Comparison of ENCODE assay signal across 8 cellular contexts in genomic region chr5:145834917-145835838, GRCh38. TPM values are rescaled to one million over a fixed set of nuclear protein-coding genes. Genes with fewer than 3 reads are reported as not detected.
A peak's percentile ranks its signal among the peaks of the same experiment; 100 is the strongest.
DNase-seq lines count a peak whose midpoint lies in the region; ATAC-seq and TF ChIP-seq lines count a peak whose summit lies in the region.

Gene PRELID2, minus strand, starts transcription at chr5:145835342. Its CDS starts 91 bp downstream, at chr5:145835251.

- no peak within 1 kb of the TSS for H3K27ac ChIP-seq in effector memory CD4-positive, alpha-beta T cell (ENCODE audit: insufficient read depth, low read length, poor library complexity, severe bottlenecking)
- peak within 1 kb of the TSS; percentile 79 for H3K27ac ChIP-seq in lower lobe of right lung

- DNase-seq in AG04449 (ENCODE audit: low read depth, low spot score): no peak
- DNase-seq in NCI-H345 treated with DMSO at 0.1 percent for 48 hours (lab: John Stamatoyannopoulos, UW; ENCODE audit: unreplicated experiment): peak; percentile 48
- peak; percentile 88 for DNase-seq in activated CD4-positive, alpha-beta T cell treated with anti-CD3 and anti-CD28 coated beads, Interleukin-2, amount 10 ng/mL, durations not matched to agents 24 days and 14 days
- peak; percentile 18 to 29 (median 19) for DNase-seq in effector memory CD4-positive, alpha-beta T cell
- peak; percentile 93 for DNase-seq in lower lobe of right lung
- DNase-seq in stimulated activated CD4-positive, alpha-beta T cell treated with anti-CD3 and anti-CD28 coated beads, Interleukin-4, amount 100 ng/mL, for 24 hours: peak; percentile 37

- H3K4me3 ChIP-seq in AG04449 (ENCODE audit: low read depth, low read length) (peak within 1 kb of the TSS; percentile 73), lower lobe of right lung (peak within 1 kb of the TSS; percentile 82)
- peak within 1 kb of the TSS; percentile 52 for H3K4me3 ChIP-seq in effector memory CD4-positive, alpha-beta T cell (ENCODE audit: insufficient read depth, low read depth, low read length, poor library complexity, severe bottlenecking)

- peak within 1 kb of the TSS; percentile 77 for H3K4me3 Mint-ChIP-seq in activated CD4-positive, alpha-beta T cell treated with anti-CD3 and anti-CD28 coated beads, Interleukin-2, amount 10 ng/mL, durations not matched to agents 24 days and 14 days

- peaks cover 3% of the 10 kb centered on the region for H3K4me1 ChIP-seq in effector memory CD4-positive, alpha-beta T cell (ENCODE audit: control insufficient read depth, insufficient read depth, low read length, poor library complexity, severe bottlenecking)
- peaks cover 21% of the 10 kb centered on the region for H3K4me1 ChIP-seq in lower lobe of right lung

- H3K4me1 Mint-ChIP-seq in activated CD4-positive, alpha-beta T cell treated with anti-CD3 and anti-CD28 coated beads, Interleukin-2, amount 10 ng/mL, durations not matched to agents 24 days and 14 days: peaks cover 15% of the 10 kb centered on the region

- ATAC-seq in GM18868 (IDR thresholded peaks at IDR 0.05; ENCODE audit: unreplicated experiment) (peak; percentile 71), HG03064 (IDR thresholded peaks at IDR 0.05; ENCODE audit: low read depth, unreplicated experiment) (peak; percentile 80), lower lobe of right lung (peak; percentile 96 to 97)

- H3K9me3 Mint-ChIP-seq in activated CD4-positive, alpha-beta T cell treated with anti-CD3 and anti-CD28 coated beads, Interleukin-2, amount 10 ng/mL, durations not matched to agents 24 days and 14 days: no peaks in the 10 kb centered on the region

- CTCF ChIA-PET in AG04449 (lab: Yijun Ruan, JAX): interaction anchor here (0.6 to 15.5 kb wide), 10 partner anchors 9 to 1631 kb away, joined by 3 to 190 read pairs (median 4); no protein-coding TSS in a partner anchor

- no peak within 1 kb of the TSS for H3K27ac Mint-ChIP-seq in activated CD4-positive, alpha-beta T cell treated with anti-CD3 and anti-CD28 coated beads, Interleukin-2, amount 10 ng/mL, durations not matched to agents 24 days and 14 days

- intact Hi-C loops in activated CD4-positive, alpha-beta T cell treated with anti-CD3 and anti-CD28 coated beads, Interleukin-2, amount 10 ng/mL, durations not matched to agents 24 days and 14 days (cut with micrococcal nuclease): loop anchor here (5.0 kb wide), 2 partner anchors 112 to 212 kb away; no protein-coding TSS in a partner anchor
- intact Hi-C loops in lower lobe of right lung (cut with DNase I): no loop called here

- no peak for TF ChIP-seq CTCF in AG04449 (IDR thresholded peaks at IDR 0.05; ENCODE audit: insufficient read depth, low read length, missing control alignments)
- TF ChIP-seq CTCF in lower lobe of right lung (IDR thresholded peaks at IDR 0.05): peak; percentile 24

- no peaks in the 10 kb centered on the region for H3K9me3 ChIP-seq in effector memory CD4-positive, alpha-beta T cell (ENCODE audit: control insufficient read depth, low read length)
- H3K9me3 ChIP-seq in lower lobe of right lung: no peaks in the 10 kb centered on the region

- POLR2A ChIA-PET in AG04449 (lab: Yijun Ruan, JAX): no interaction called here

- no peaks in the 10 kb centered on the region for H3K27me3 ChIP-seq in effector memory CD4-positive, alpha-beta T cell (replicated peaks; ENCODE audit: control insufficient read depth, insufficient read depth, low read length, poor library complexity, severe bottlenecking)
- H3K27me3 ChIP-seq in lower lobe of right lung (ENCODE audit: low read depth): no peaks in the 10 kb centered on the region

- no peaks in the 10 kb centered on the region for H3K36me3 ChIP-seq in effector memory CD4-positive, alpha-beta T cell (ENCODE audit: control insufficient read depth, insufficient read depth, low read length)
- no peaks in the 10 kb centered on the region for H3K36me3 ChIP-seq in lower lobe of right lung

- no peaks in the 10 kb centered on the region for H3K36me3 Mint-ChIP-seq in activated CD4-positive, alpha-beta T cell treated with anti-CD3 and anti-CD28 coated beads, Interleukin-2, amount 10 ng/mL, durations not matched to agents 24 days and 14 days (ENCODE audit: low read depth)

- H3K27me3 Mint-ChIP-seq in activated CD4-positive, alpha-beta T cell treated with anti-CD3 and anti-CD28 coated beads, Interleukin-2, amount 10 ng/mL, durations not matched to agents 24 days and 14 days: peaks cover 18% of the 10 kb centered on the region

RNA-seq across cellular contexts. Expression of gene PRELID2, which starts in this region (rescaled TPM):
- total RNA-seq in activated CD4-positive, alpha-beta T cell treated with anti-CD3 and anti-CD28 coated beads, Interleukin-2, amount 10 ng/mL, durations not matched to agents 24 days and 14 days: 3.1 and 3.6 TPM in 2 replicates
- total RNA-seq in lower lobe of right lung: 10.2 TPM
